In the genomic region with DNA sequence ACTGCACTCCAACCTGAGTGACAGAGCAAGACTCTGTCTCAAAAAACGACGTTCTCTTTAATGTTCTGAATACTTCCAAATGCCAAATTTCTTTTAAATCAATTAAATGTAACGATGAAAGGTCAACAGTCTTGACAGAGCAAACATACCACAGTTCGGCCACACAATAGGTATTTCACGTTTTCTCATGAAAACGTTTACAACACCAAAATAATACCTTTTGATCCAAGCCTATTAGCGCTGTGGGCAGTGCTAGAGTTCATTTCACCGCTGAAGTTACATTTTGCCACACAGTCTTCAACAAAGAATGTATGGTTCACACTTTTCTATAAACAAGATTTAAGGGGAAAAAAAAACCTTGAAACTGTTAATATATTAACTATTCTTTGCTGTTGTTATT, we compare ENCODE assay signal across 29 cellular contexts.
"Had no signal": no experiment of that assay in that cellular context is flagged by ENCODE, and none has a peak within 500 bp of the region (broad histone marks: within the 10 kb centered on the region; RNA-seq: fewer than 3 reads in every experiment).

No MANE protein-coding gene starts in this region.

- H3K27ac Mint-ChIP-seq: effector memory CD8-positive, alpha-beta T cell; immature natural killer cell; nephron progenitor cell; stimulated activated memory B cell treated with anti-CD40 and anti-IgM and Interleukin-4, amounts not matched to agents 10 μg/mL and 1 μg/mL and 100 μg/mL, for 72 hours had no signal

- DNase-seq: cortex of kidney; effector memory CD8-positive, alpha-beta T cell; erythroblast; esophagus squamous epithelium; foreskin melanocyte; glutamatergic neuron; hypothalamus; immature natural killer cell; islet precursor cell; kidney glomerular epithelial cell; left colon; left ventricle myocardium superior; lower lobe of right lung; naive thymus-derived CD8-positive, alpha-beta T cell; nephron progenitor cell; nucleus accumbens; ovary; right cardiac atrium; spleen; stimulated activated CD4-positive, alpha-beta T cell treated with anti-CD3 and anti-CD28 coated beads, Interleukin-4, amount 100 ng/mL, for 4 hours; stimulated activated naive CD8-positive, alpha-beta T cell treated with anti-CD3 and anti-CD28 coated beads, Interleukin-15, Interleukin-2, amounts not matched to agents 100 U/mL and 50 U/mL, for 24 hours; substantia nigra; upper lobe of right lung; uterus had no signal

- H3K27me3 Mint-ChIP-seq: effector memory CD8-positive, alpha-beta T cell; naive thymus-derived CD8-positive, alpha-beta T cell; stimulated activated memory B cell treated with anti-CD40 and anti-IgM and Interleukin-4, amounts not matched to agents 10 μg/mL and 1 μg/mL and 100 μg/mL, for 72 hours had no signal

- H3K4me3 Mint-ChIP-seq: effector memory CD8-positive, alpha-beta T cell; immature natural killer cell; naive thymus-derived CD8-positive, alpha-beta T cell; nephron progenitor cell; stimulated activated memory B cell treated with anti-CD40 and anti-IgM and Interleukin-4, amounts not matched to agents 10 μg/mL and 1 μg/mL and 100 μg/mL, for 72 hours had no signal

- H3K27me3 ChIP-seq: esophagus squamous epithelium, ovary, spleen, tibial nerve, upper lobe of right lung, uterus had no signal

- H3K4me3 ChIP-seq: esophagus squamous epithelium, lower lobe of right lung, ovary, skin epidermis, spleen, thoracic aorta, tibial nerve, upper lobe of right lung, uterus had no signal

- H3K9me3 ChIP-seq: esophagus squamous epithelium, lower lobe of right lung, ovary, spleen, thoracic aorta, tibial nerve, upper lobe of right lung, uterus had no signal

- H3K36me3 Mint-ChIP-seq: immature natural killer cell; naive thymus-derived CD8-positive, alpha-beta T cell; stimulated activated memory B cell treated with anti-CD40 and anti-IgM and Interleukin-4, amounts not matched to agents 10 μg/mL and 1 μg/mL and 100 μg/mL, for 72 hours had no signal

- ATAC-seq: effector memory CD8-positive, alpha-beta T cell; left colon; left ventricle myocardium superior; lower lobe of right lung; naive thymus-derived CD8-positive, alpha-beta T cell; right cardiac atrium; stimulated activated memory B cell treated with anti-CD40 and anti-IgM and Interleukin-4, amounts not matched to agents 10 μg/mL and 1 μg/mL and 100 μg/mL, for 72 hours; stimulated activated naive CD8-positive, alpha-beta T cell treated with anti-CD3 and anti-CD28 coated beads, Interleukin-15, Interleukin-2, amounts not matched to agents 100 U/mL and 50 U/mL, for 24 hours; upper lobe of right lung had no signal

- H3K36me3 ChIP-seq: esophagus squamous epithelium, lower lobe of right lung, ovary, spleen, thoracic aorta, tibial nerve, upper lobe of right lung, uterus had no signal

- H3K27ac ChIP-seq: esophagus squamous epithelium, lower lobe of right lung, ovary, skin epidermis, spleen, thoracic aorta, tibial nerve, upper lobe of right lung, uterus had no signal

- FAIRE-seq: endometrium had no signal

- H3K9me3 Mint-ChIP-seq: effector memory CD8-positive, alpha-beta T cell; immature natural killer cell; naive thymus-derived CD8-positive, alpha-beta T cell; nephron progenitor cell; stimulated activated memory B cell treated with anti-CD40 and anti-IgM and Interleukin-4, amounts not matched to agents 10 μg/mL and 1 μg/mL and 100 μg/mL, for 72 hours had no signal
